In the genomic region with DNA sequence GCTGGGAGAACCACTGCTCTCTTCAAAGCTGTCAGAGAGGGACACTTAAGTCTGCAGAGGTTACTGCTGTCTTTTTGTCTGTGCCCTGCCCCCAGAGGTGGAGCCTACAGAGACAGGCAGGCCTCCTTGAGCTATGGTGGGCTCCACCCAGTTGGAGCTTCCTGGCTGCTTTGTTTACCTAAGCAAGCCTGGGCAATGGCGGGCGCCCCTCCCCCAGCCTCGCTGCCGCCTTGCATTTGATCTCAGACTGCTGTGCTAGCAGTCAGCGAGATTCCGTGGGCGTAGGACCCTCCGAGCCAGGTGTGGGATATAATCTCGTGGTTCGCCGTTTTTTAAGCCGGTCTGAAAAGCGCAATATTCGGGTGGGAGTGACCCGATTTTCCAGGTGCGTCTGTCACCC, we compare ENCODE assay signal across 5 cellular contexts. TPM values are rescaled to one million over a fixed set of nuclear protein-coding genes. Genes with fewer than 3 reads are reported as not detected.
"Had no signal": no experiment of that assay in that cellular context is flagged by ENCODE, and none has a peak within 500 bp of the region (broad histone marks: within the 10 kb centered on the region; RNA-seq: fewer than 3 reads in every experiment).

No MANE protein-coding gene starts in this region.

RNA-seq across cellular contexts. Expression of gene CD86, which starts 7.9 kb away (rescaled TPM):
- total RNA-seq: GM23248, H9, HFFc6 had no signal
- polyA plus RNA-seq: GM23248, GM23338 had no signal

RNA-seq across cellular contexts. Expression of gene ILDR1, which starts 25.2 kb away (rescaled TPM):
- total RNA-seq: GM23248, H4, HFFc6 had no signal
- polyA plus RNA-seq: GM23248 had no signal
